ENCODE assay signal across 26 cellular contexts in the genomic region with DNA sequence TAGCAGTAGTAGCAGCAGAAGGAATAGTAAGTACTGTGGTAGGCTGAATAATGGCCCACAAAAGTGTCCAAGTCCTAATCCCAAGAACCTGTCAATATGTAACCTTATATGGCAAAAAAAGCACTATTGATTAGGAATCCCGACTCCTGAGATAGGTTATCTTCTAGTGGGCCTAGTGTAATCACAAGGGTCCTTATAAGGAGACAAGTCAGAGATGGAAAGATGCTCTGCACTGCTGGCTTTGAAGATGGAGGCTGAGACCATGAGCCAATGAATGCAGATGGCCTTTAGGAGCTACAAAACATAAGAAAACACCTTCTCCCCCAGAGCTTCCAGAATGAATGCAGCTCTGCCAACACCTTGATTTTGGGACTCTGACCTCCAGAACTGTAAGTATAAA.
"Had no signal": no experiment of that assay in that cellular context is flagged by ENCODE, and none has a peak within 500 bp of the region (broad histone marks: within the 10 kb centered on the region; RNA-seq: fewer than 3 reads in every experiment).

No MANE protein-coding gene starts in this region.

- ATAC-seq: activated CD8-positive, alpha-beta T cell treated with anti-CD3 and anti-CD28 coated beads for 36 hours had no signal

- H3K27ac Mint-ChIP-seq: activated B cell treated with CpG ODN at 0.5 μM for 24 hours; activated CD8-positive, alpha-beta T cell treated with anti-CD3 and anti-CD28 coated beads for 36 hours; activated naive CD4-positive, alpha-beta T cell treated with anti-CD3 and anti-CD28 coated beads, Interleukin-2, amount 50 U/mL, for 24 hours had no signal

- H3K4me3 ChIP-seq: MG63, Peyer's patch had no signal

- H3K4me3 Mint-ChIP-seq: activated B cell treated with CpG ODN at 0.5 μM for 24 hours; activated CD8-positive, alpha-beta T cell treated with anti-CD3 and anti-CD28 coated beads for 36 hours; activated naive CD4-positive, alpha-beta T cell treated with anti-CD3 and anti-CD28 coated beads, Interleukin-2, amount 50 U/mL, for 24 hours; central memory CD8-positive, alpha-beta T cell had no signal

- DNase-seq: activated B cell treated with CpG ODN at 0.5 μM for 24 hours; activated CD4-positive, alpha-beta T cell treated with anti-CD3 and anti-CD28 coated beads for 1 hour; activated CD8-positive, alpha-beta memory T cell treated with anti-CD3 and anti-CD28 coated beads, Interleukin-2, amount 50 U/mL, for 4 hours; activated CD8-positive, alpha-beta T cell treated with anti-CD3 and anti-CD28 coated beads for 36 hours; aorta; KG1; MG63; MV-4-11; NCI-H1092 treated with DMSO at 0.1 percent for 48 hours; NCI-H1417 treated with DMSO at 0.1 percent for 48 hours; NCI-H1694; NCI-H2029; NCI-H2107; NCI-H2171 treated with DMSO at 0.1 percent for 48 hours; NCI-H226; NCI-H510A; NCI-H526 treated with DMSO at 0.1 percent for 48 hours; NCI-H82; NK-92 treated with Interleukin-12 subunit alpha and Interleukin-12 subunit beta, amount 100 ng/mL, for 24 hours; Peyer's patch; SIG-M5; T-helper 2 cell; T1000 had no signal

- H3K4me1 Mint-ChIP-seq: central memory CD8-positive, alpha-beta T cell had no signal

- H3K27me3 Mint-ChIP-seq: activated B cell treated with CpG ODN at 0.5 μM for 24 hours; activated CD8-positive, alpha-beta T cell treated with anti-CD3 and anti-CD28 coated beads for 36 hours; activated naive CD4-positive, alpha-beta T cell treated with anti-CD3 and anti-CD28 coated beads, Interleukin-2, amount 50 U/mL, for 24 hours; central memory CD8-positive, alpha-beta T cell had no signal

- H3K9me3 ChIP-seq: MG63, Peyer's patch had no signal

- H3K27me3 ChIP-seq: MG63, Peyer's patch had no signal

- H3K9me3 Mint-ChIP-seq: activated B cell treated with CpG ODN at 0.5 μM for 24 hours; activated CD8-positive, alpha-beta T cell treated with anti-CD3 and anti-CD28 coated beads for 36 hours; activated naive CD4-positive, alpha-beta T cell treated with anti-CD3 and anti-CD28 coated beads, Interleukin-2, amount 50 U/mL, for 24 hours; central memory CD8-positive, alpha-beta T cell had no signal

- H3K4me1 ChIP-seq: Peyer's patch had no signal

- H3K27ac ChIP-seq: Peyer's patch, RWPE1 had no signal
